ENCODE assay signal across 8 cellular contexts in genomic region chr5:154038604-154039457, GRCh38. TPM values are rescaled to one million over a fixed set of nuclear protein-coding genes. Genes with fewer than 3 reads are reported as not detected.
DNase-seq lines count a peak whose midpoint lies in the region; ATAC-seq and TF ChIP-seq lines count a peak whose summit lies in the region.

Gene FAM114A2, minus strand, starts transcription at chr5:154038910. Its CDS starts 3,957 bp downstream, at chr5:154034953.
Gene MFAP3, plus strand, starts transcription at chr5:154038967. Its CDS starts 10,756 bp downstream, at chr5:154049723.

- peak within 1 kb of the TSS; percentile 99 for H3K4me3 Mint-ChIP-seq in CD4-positive, alpha-beta T cell
- peak within 1 kb of the TSS; percentile 98 for H3K4me3 Mint-ChIP-seq in activated CD4-positive, alpha-beta memory T cell treated with anti-CD3 and anti-CD28 coated beads for 36 hours

- H3K27me3 Mint-ChIP-seq in CD4-positive, alpha-beta T cell: no peaks in the 10 kb centered on the region
- no peaks in the 10 kb centered on the region for H3K27me3 Mint-ChIP-seq in activated CD4-positive, alpha-beta memory T cell treated with anti-CD3 and anti-CD28 coated beads for 36 hours

- H3K36me3 Mint-ChIP-seq in CD4-positive, alpha-beta T cell (ENCODE audit: low read depth): peaks cover 32% of the 10 kb centered on the region
- H3K36me3 Mint-ChIP-seq in activated CD4-positive, alpha-beta memory T cell treated with anti-CD3 and anti-CD28 coated beads for 36 hours: peaks cover 4% of the 10 kb centered on the region

- CTCF ChIA-PET in CD4-positive, alpha-beta T cell (lab: Charles Lee): interaction anchor here (1.0 kb wide), 2 partner anchors 10 to 366 kb away, joined by 3 read pairs; no protein-coding TSS in a partner anchor
- CTCF ChIA-PET in activated CD4-positive, alpha-beta memory T cell treated with anti-CD3 and anti-CD28 coated beads for 36 hours (lab: Charles Lee): interaction anchor here (0.6 to 1.8 kb wide), 7 partner anchors 9 to 366 kb away, joined by 3 to 8 read pairs (median 4); no protein-coding TSS in a partner anchor

- no peaks in the 10 kb centered on the region for H3K36me3 ChIP-seq in right lobe of liver

- no peaks in the 10 kb centered on the region for H3K9me3 Mint-ChIP-seq in CD4-positive, alpha-beta T cell
- H3K9me3 Mint-ChIP-seq in activated CD4-positive, alpha-beta memory T cell treated with anti-CD3 and anti-CD28 coated beads for 36 hours: no peaks in the 10 kb centered on the region

- DNase-seq in CD4-positive, alpha-beta T cell: peak; percentile 80 to 87 (median 82)
- DNase-seq in NCI-H82 treated with DMSO at 0.1 percent for 48 hours (lab: John Stamatoyannopoulos, UW; ENCODE audit: unreplicated experiment) (peak; percentile 48), dorsolateral prefrontal cortex (peak; percentile 72 to 91 (median 88)), right lobe of liver (peak; percentile 92 to 95 (median 93))
- DNase-seq in activated CD4-positive, alpha-beta memory T cell treated with anti-CD3 and anti-CD28 coated beads for 36 hours: peak; percentile 93
- DNase-seq in stimulated activated CD4-positive, alpha-beta T cell treated with anti-CD3 and anti-CD28 coated beads, Interleukin-4, amount 100 ng/mL, for 24 hours: peak; percentile 89

- intact Hi-C loops in CD4-positive, alpha-beta T cell (cut with DNase I, micrococcal nuclease): loop anchor here in 1 of 2 experiments (2.0 to 5.0 kb wide), 3 partner anchors 148 to 823 kb away; partner anchors contain the start of gene SAP30L
- intact Hi-C loops in activated CD4-positive, alpha-beta memory T cell treated with anti-CD3 and anti-CD28 coated beads for 36 hours (cut with micrococcal nuclease): loop anchor here (1.0 to 5.0 kb wide), 5 partner anchors 151 to 902 kb away; partner anchors contain the start of genes CNOT8, GALNT10, LARP1 and MRPL22
- intact Hi-C loops in dorsolateral prefrontal cortex (cut with DNase I) (no loop called here), right lobe of liver (cut with DNase I) (no loop called here)

- H3K27me3 ChIP-seq in CD4-positive, alpha-beta T cell (ENCODE audit: control insufficient read depth, insufficient read depth, low read length): no peaks in the 10 kb centered on the region
- H3K27me3 ChIP-seq in dorsolateral prefrontal cortex: no peaks in the 10 kb centered on the region
- H3K27me3 ChIP-seq in right lobe of liver: no peaks in the 10 kb centered on the region

- H3K27ac ChIP-seq in CD4-positive, alpha-beta T cell (ENCODE audit: low read depth, low read length): peak within 1 kb of the TSS; percentile 69
- H3K27ac ChIP-seq in dorsolateral prefrontal cortex: peak within 1 kb of the TSS in 55 of 59 donors; percentile 7 to 89 (median 68)
- H3K27ac ChIP-seq in right lobe of liver: peak within 1 kb of the TSS; percentile 50 to 87 (median 61)

- H3K4me3 ChIP-seq in dorsolateral prefrontal cortex (peak within 1 kb of the TSS; percentile 61 to 98 (median 85)), right lobe of liver (peak within 1 kb of the TSS; percentile 71 to 77 (median 74))

- peak within 1 kb of the TSS; percentile 98 for H3K27ac Mint-ChIP-seq in CD4-positive, alpha-beta T cell
- peak within 1 kb of the TSS; percentile 93 for H3K27ac Mint-ChIP-seq in activated CD4-positive, alpha-beta memory T cell treated with anti-CD3 and anti-CD28 coated beads for 36 hours

- peak; percentile 85 for TF ChIP-seq POLR2A in right lobe of liver (IDR thresholded peaks at IDR 0.05)

- peak; percentile 96 for ATAC-seq in CD4-positive, alpha-beta T cell (ENCODE audit: poor library complexity)
- ATAC-seq in GM19438 (IDR thresholded peaks at IDR 0.05; ENCODE audit: low read depth, unreplicated experiment) (peak; percentile 97), HG03571 (IDR thresholded peaks at IDR 0.05; ENCODE audit: unreplicated experiment) (peak; percentile 99), right lobe of liver (peak; percentile 99 to 100 (median 100))

- under 1% methylated on average over 38 of the region's 60 CpGs for WGBS in right lobe of liver (ENCODE audit: insufficient coverage, low coverage, low lambda C conversion rate, missing lambda C conversion rate)

- TF ChIP-seq CTCF in CD4-positive, alpha-beta T cell (IDR thresholded peaks at IDR 0.05): no peak
- peak in 14 of 56 donors; percentile 10 to 42 (median 18) for TF ChIP-seq CTCF in dorsolateral prefrontal cortex (IDR thresholded peaks at IDR 0.05 in 54 of 56, conservative IDR thresholded peaks at IDR 0.05 in 2 of 56; ENCODE audit: low read depth in 1 of 56, partially characterized antibody in 56 of 56)
- TF ChIP-seq CTCF in right lobe of liver (IDR thresholded peaks at IDR 0.05): no peak

- H3K4me1 ChIP-seq in right lobe of liver: peaks cover 0 to 17% (median 8%) of the 10 kb centered on the region in 4 donors

- POLR2A ChIA-PET in CD4-positive, alpha-beta T cell (lab: Charles Lee): interaction anchor here (0.6 to 2.2 kb wide), 16 partner anchors 9 to 899 kb away, joined by 3 to 51 read pairs (median 5); partner anchors contain the start of genes GALNT10, GEMIN5 and SAP30L
- POLR2A ChIA-PET in activated CD4-positive, alpha-beta memory T cell treated with anti-CD3 and anti-CD28 coated beads for 36 hours (lab: Charles Lee): interaction anchor here (0.7 to 1.7 kb wide), 6 partner anchors 8 to 290 kb away, joined by 3 to 12 read pairs (median 4); partner anchors contain the start of gene GALNT10

- H3K9me3 ChIP-seq in CD4-positive, alpha-beta T cell (ENCODE audit: control insufficient read depth, low read length): no peaks in the 10 kb centered on the region
- H3K9me3 ChIP-seq in right lobe of liver: no peaks in the 10 kb centered on the region

- peaks cover 72% of the 10 kb centered on the region for H3K4me1 Mint-ChIP-seq in CD4-positive, alpha-beta T cell (ENCODE audit: low read depth)
- H3K4me1 Mint-ChIP-seq in activated CD4-positive, alpha-beta memory T cell treated with anti-CD3 and anti-CD28 coated beads for 36 hours (ENCODE audit: low read depth): peaks cover 46% of the 10 kb centered on the region

RNA-seq across cellular contexts. Expression of gene FAM114A2, which starts in this region (rescaled TPM):
- total RNA-seq in CD4-positive, alpha-beta T cell: 10 to 100 TPM; 21.9 to 23.3 TPM
- 10 to 100 TPM; 27.4 to 27.8 TPM for total RNA-seq in activated CD4-positive, alpha-beta memory T cell treated with anti-CD3 and anti-CD28 coated beads for 36 hours
- total RNA-seq in dorsolateral prefrontal cortex (10 to 100 TPM; 20.0 to 50.8 (median 32.7) TPM), right lobe of liver (10 to 100 TPM in 4 of 6 experiments, 1 to 10 TPM in 2; 5.0 to 20.2 (median 15.5) TPM)

RNA-seq across cellular contexts. Expression of gene MFAP3, which starts in this region (rescaled TPM):
- 10 to 100 TPM; 14.9 to 17.7 TPM for total RNA-seq in CD4-positive, alpha-beta T cell
- 10 to 100 TPM; 10.0 to 11.1 TPM for total RNA-seq in activated CD4-positive, alpha-beta memory T cell treated with anti-CD3 and anti-CD28 coated beads for 36 hours
- total RNA-seq in dorsolateral prefrontal cortex (10 to 100 TPM; 25.7 to 62.3 (median 41.0) TPM), right lobe of liver (10 to 100 TPM; 14.8 to 29.8 (median 16.1) TPM)

Comparison
In these comparisons a context has a peak if more than half of its experiments do, and no peak if none do; other contexts are left out.
1. Peak in every context shown above with its lines: DNase-seq, ATAC-seq, H3K4me3 ChIP-seq and H3K27ac ChIP-seq.